In the genomic region with DNA sequence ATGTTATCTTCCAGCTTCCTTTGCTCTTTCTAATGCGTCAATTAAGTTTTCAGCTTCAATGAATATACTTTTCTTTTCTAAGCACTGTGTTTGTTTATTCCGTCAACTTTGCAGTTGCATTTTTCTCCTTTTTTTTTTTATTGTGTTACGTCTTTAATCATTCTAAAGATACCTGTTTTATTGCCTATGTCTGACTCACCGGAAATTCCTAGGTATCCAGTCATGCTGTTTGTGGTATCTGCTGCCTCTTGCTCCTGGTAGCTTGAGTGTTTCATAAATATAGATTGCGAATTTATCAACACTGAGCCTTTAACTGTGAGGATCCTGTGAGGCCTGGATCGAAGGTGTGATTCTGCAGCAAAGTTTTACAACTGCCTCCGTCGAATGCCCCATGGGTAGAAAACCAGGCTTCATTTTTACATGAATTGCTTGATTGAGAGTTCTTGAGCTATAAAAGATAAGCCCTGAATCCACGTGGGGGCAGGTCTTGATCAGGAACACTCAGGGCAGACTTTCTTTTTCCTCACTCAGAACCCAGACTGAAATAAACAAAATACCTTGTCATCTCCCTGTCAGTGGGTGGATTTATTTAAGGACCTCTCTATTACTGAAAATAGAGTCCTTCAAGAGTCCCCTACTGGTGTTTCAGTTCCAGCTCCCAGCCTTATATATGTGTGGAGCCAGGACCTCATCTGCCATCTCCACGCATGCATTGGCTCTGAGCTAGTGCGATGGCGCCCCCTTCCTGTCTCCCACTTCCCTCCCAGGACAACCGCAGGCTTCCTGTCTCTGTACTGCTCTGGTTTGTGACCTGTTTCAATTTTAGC, we compare ENCODE assay signal across 1 cellular context.
TF ChIP-seq lines count a peak whose summit lies in the region.

No MANE protein-coding gene starts in this region.

TF ChIP-seq in IMR-90, 13 proteins besides CTCF, POLR2A, EP300 and RAD21 (continued from another document):
- no peak for TF ChIP-seq RCOR1 (IDR thresholded peaks at IDR 0.05; ENCODE audit: insufficient replicate concordance, low read length)
- TF ChIP-seq SMC3 (IDR thresholded peaks at IDR 0.05; ENCODE audit: low read depth, low read length) = no peak
